In genomic region chr16:74410057-74410957, GRCh38 we compare ENCODE assay signal across 3 cellular contexts. TPM values are rescaled to one million over a fixed set of nuclear protein-coding genes. Genes with fewer than 3 reads are reported as not detected.
"Had no signal": no experiment of that assay in that cellular context is flagged by ENCODE, and none has a peak within 500 bp of the region (broad histone marks: within the 10 kb centered on the region; RNA-seq: fewer than 3 reads in every experiment).

No MANE protein-coding gene starts in this region.

RNA-seq across cellular contexts. Expression of gene CLEC18B, which starts 11.0 kb away (rescaled TPM):
- total RNA-seq: pulmonary artery endothelial cell had no signal
- polyA plus RNA-seq: naive thymus-derived CD8-positive, alpha-beta T cell had no signal

RNA-seq across cellular contexts. Expression of gene NPIPB15, which starts 34.2 kb away (rescaled TPM):
- total RNA-seq: lung microvascular endothelial cell had no signal
